In genomic region chr13:36712785-36713184, GRCh38 we compare ENCODE assay signal across 20 cellular contexts.
DNase-seq lines count a peak whose midpoint lies in the region; ATAC-seq and TF ChIP-seq lines count a peak whose summit lies in the region.
"Had no signal": no experiment of that assay in that cellular context is flagged by ENCODE, and none has a peak within 500 bp of the region (broad histone marks: within the 10 kb centered on the region; RNA-seq: fewer than 3 reads in every experiment).

No MANE protein-coding gene starts in this region.

- no peak overlapping the region for H3K4me3 ChIP-seq in HFF-Myc (replicated peaks; ENCODE audit: low read depth, low read length)
- peak overlapping the region in 1 of 2 donors; percentile 11 for H3K4me3 ChIP-seq in foreskin fibroblast (ENCODE audit: low read depth in 1 of 2, low read length in 2 of 2)
- H3K4me3 ChIP-seq: adrenal gland had no signal

- peak; percentile 37 for DNase-seq in HFF-Myc (ENCODE audit: extremely low read depth, low read depth)
- peak; percentile 19 for DNase-seq in amniotic stem cell (lab: John Stamatoyannopoulos, UW)
- peak; percentile 20 to 85 for DNase-seq in foreskin fibroblast
- peak; percentile 45 for DNase-seq in stromal cell of bone marrow (ENCODE audit: low read depth)
- DNase-seq in D341Med (ENCODE audit: low spot score), result no peak
- DNase-seq in RWPE1 (ENCODE audit: low spot score), result no peak
- DNase-seq: activated CD4-positive, alpha-beta T cell treated with anti-CD3 and anti-CD28 coated beads, Interleukin-2, amount 50 U/mL, for 1 hour; activated T-cell treated with anti-CD3 and anti-CD28 coated beads, Interleukin-2, amount 50 U/mL, for 4 hours; CD8-positive, alpha-beta memory T cell; effector CD4-positive, alpha-beta T cell; GF-D8; glutamatergic neuron; naive B cell; NCI-H187 treated with DMSO at 0.1 percent for 48 hours; stimulated activated CD4-positive, alpha-beta T cell treated with anti-CD3 and anti-CD28 coated beads, Interleukin-4, amount 100 ng/mL, for 4 hours had no signal

- CTCF ChIA-PET in RWPE1 (lab: Yijun Ruan, JAX), result no interaction called here

- no peak for TF ChIP-seq CTCF in HFF-Myc (IDR thresholded peaks at IDR 0.05; ENCODE audit: low read depth, low read length, missing control alignments)
- no peak for TF ChIP-seq CTCF in foreskin fibroblast (IDR thresholded peaks at IDR 0.05; ENCODE audit: low read depth, low read length)
- TF ChIP-seq CTCF in RWPE1 (conservative IDR thresholded peaks at IDR 0.05; ENCODE audit: low read depth), result no peak

- H3K27ac ChIP-seq in RWPE1, result no peak overlapping the region
- H3K27ac ChIP-seq: adrenal gland, HL-60 had no signal

- ATAC-seq in HG02884 (IDR thresholded peaks at IDR 0.05; ENCODE audit: unreplicated experiment) (no peak), HG02571 (IDR thresholded peaks at IDR 0.05; ENCODE audit: unreplicated experiment) (no peak)
- ATAC-seq: activated T-cell treated with anti-CD3 and anti-CD28 coated beads, Interleukin-2, amount 50 U/mL, for 4 hours; stimulated activated effector memory CD8-positive, alpha-beta T cell treated with anti-CD3 and anti-CD28 coated beads, Interleukin-12 subunit alpha, Interleukin-12 subunit beta, amount 100 ng/mL, for 72 hours had no signal

- POLR2A ChIA-PET in RWPE1 (lab: Yijun Ruan, JAX; ENCODE audit: low non-redundant PET), result no interaction called here

Comparison
In these comparisons a context has a peak if more than half of its experiments do, and no peak if none do; other contexts are left out.
1. DNase-seq: peak in HFF-Myc (single experiment), amniotic stem cell (single experiment), foreskin fibroblast (2 of 2) and stromal cell of bone marrow (single experiment); none in D341Med (single experiment) and RWPE1 (single experiment).